1 cellular context compared by ENCODE assay signal in the genomic region with DNA sequence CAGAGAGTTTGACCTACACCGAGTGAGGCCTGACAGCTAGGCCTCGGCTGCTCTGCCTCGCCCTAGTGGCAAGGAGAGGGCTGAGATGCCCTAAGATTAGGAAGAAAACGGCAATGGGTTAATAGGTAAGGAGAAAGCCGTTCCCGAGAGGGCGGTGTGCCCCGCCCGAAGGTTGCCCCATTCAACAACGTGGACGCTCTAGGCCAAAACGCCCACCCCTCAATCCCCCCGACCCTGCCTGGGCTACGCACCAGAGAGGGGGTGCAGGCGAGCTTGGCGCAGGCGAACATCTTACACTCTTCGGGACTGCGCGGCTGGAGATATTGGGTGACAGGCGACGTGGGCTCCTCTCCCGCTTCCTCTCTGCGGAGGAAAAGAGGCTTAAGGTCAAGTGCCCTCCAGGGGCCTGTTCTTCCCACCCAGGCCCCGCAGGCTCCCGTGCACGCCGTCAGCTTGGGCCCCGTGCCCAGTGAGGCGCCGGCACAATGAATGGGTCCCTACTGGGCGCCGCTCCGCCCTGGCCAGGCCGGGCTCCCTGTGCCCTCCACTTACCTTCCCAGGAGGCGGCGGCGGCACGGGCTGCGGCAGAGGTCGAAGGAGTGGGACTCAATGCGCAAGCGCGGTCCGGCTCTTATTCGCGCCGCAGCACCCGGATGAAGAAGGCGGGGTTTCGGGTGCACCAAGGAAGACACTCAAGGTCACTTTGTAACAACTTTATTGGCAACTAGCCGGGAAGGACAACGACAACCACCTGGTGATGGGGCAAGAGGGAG.
TF ChIP-seq lines count a peak whose summit lies in the region.

ATP5MC3 (minus strand) TSS at position 607 of the 773 bp plus-strand sequence; CDS start at position 290, 317 bp downstream.

TF ChIP-seq in GM12878, 131 proteins besides CTCF, POLR2A, EP300 and RAD21 (continued from another document and continues in another):
- TF ChIP-seq, protein P1, sequence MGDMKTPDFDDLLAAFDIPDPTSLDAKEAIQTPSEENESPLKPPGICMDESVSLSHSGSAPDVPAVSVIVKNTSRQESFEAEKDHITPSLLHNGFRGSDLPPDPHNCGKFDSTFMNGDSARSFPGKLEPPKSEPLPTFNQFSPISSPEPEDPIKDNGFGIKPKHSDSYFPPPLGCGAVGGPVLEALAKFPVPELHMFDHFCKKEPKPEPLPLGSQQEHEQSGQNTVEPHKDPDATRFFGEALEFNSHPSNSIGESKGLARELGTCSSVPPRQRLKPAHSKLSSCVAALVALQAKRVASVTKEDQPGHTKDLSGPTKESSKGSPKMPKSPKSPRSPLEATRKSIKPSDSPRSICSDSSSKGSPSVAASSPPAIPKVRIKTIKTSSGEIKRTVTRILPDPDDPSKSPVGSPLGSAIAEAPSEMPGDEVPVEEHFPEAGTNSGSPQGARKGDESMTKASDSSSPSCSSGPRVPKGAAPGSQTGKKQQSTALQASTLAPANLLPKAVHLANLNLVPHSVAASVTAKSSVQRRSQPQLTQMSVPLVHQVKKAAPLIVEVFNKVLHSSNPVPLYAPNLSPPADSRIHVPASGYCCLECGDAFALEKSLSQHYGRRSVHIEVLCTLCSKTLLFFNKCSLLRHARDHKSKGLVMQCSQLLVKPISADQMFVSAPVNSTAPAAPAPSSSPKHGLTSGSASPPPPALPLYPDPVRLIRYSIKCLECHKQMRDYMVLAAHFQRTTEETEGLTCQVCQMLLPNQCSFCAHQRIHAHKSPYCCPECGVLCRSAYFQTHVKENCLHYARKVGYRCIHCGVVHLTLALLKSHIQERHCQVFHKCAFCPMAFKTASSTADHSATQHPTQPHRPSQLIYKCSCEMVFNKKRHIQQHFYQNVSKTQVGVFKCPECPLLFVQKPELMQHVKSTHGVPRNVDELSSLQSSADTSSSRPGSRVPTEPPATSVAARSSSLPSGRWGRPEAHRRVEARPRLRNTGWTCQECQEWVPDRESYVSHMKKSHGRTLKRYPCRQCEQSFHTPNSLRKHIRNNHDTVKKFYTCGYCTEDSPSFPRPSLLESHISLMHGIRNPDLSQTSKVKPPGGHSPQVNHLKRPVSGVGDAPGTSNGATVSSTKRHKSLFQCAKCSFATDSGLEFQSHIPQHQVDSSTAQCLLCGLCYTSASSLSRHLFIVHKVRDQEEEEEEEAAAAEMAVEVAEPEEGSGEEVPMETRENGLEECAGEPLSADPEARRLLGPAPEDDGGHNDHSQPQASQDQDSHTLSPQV (IDR thresholded peaks at IDR 0.05): no peak
- peak; percentile 65 for TF ChIP-seq HCFC1 (IDR thresholded peaks at IDR 0.05; ENCODE audit: low read length)
- no peak for TF ChIP-seq CUX1 (IDR thresholded peaks at IDR 0.05; ENCODE audit: insufficient replicate concordance, low read depth, low read length)
- peak; percentile 74 for TF ChIP-seq RUNX3 (IDR thresholded peaks at IDR 0.05; ENCODE audit: low read length)
- peak; percentile 99 for TF ChIP-seq NR2F1 (conservative IDR thresholded peaks at IDR 0.05)
- TF ChIP-seq TAF1 (IDR thresholded peaks at IDR 0.05; ENCODE audit: borderline replicate concordance, low read depth, low read length): peak; percentile 85
- no peak for TF ChIP-seq RFX5 (IDR thresholded peaks at IDR 0.05; ENCODE audit: low read depth, low read length)
- peak; percentile 68 for TF ChIP-seq KLF5 (IDR thresholded peaks at IDR 0.05; ENCODE audit: partially characterized antibody)
- TF ChIP-seq CBX5 (IDR thresholded peaks at IDR 0.05; ENCODE audit: low read depth): 0 out of 2 replicates have a peak, but pooled peaks have one; percentile 77
- TF ChIP-seq NFXL1 (IDR thresholded peaks at IDR 0.05; ENCODE audit: borderline replicate concordance): no peak
- no peak for TF ChIP-seq ASH2L (IDR thresholded peaks at IDR 0.05; ENCODE audit: borderline replicate concordance, low read depth)
- TF ChIP-seq BMI1 (IDR thresholded peaks at IDR 0.05; ENCODE audit: borderline replicate concordance): no peak
- TF ChIP-seq, protein P2, sequence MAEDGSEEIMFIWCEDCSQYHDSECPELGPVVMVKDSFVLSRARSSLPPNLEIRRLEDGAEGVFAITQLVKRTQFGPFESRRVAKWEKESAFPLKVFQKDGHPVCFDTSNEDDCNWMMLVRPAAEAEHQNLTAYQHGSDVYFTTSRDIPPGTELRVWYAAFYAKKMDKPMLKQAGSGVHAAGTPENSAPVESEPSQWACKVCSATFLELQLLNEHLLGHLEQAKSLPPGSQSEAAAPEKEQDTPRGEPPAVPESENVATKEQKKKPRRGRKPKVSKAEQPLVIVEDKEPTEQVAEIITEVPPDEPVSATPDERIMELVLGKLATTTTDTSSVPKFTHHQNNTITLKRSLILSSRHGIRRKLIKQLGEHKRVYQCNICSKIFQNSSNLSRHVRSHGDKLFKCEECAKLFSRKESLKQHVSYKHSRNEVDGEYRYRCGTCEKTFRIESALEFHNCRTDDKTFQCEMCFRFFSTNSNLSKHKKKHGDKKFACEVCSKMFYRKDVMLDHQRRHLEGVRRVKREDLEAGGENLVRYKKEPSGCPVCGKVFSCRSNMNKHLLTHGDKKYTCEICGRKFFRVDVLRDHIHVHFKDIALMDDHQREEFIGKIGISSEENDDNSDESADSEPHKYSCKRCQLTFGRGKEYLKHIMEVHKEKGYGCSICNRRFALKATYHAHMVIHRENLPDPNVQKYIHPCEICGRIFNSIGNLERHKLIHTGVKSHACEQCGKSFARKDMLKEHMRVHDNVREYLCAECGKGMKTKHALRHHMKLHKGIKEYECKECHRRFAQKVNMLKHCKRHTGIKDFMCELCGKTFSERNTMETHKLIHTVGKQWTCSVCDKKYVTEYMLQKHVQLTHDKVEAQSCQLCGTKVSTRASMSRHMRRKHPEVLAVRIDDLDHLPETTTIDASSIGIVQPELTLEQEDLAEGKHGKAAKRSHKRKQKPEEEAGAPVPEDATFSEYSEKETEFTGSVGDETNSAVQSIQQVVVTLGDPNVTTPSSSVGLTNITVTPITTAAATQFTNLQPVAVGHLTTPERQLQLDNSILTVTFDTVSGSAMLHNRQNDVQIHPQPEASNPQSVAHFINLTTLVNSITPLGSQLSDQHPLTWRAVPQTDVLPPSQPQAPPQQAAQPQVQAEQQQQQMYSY (CRISPR knock-in tag; IDR thresholded peaks at IDR 0.05): no peak
- no peak for TF ChIP-seq ZNF622 (IDR thresholded peaks at IDR 0.05)
- no peak for TF ChIP-seq SREBF1 (IDR thresholded peaks at IDR 0.05; ENCODE audit: low read length)
- TF ChIP-seq MEF2B (IDR thresholded peaks at IDR 0.05; ENCODE audit: partially characterized antibody, poor library complexity, severe bottlenecking): peak; percentile 2
- TF ChIP-seq IKZF1 (conservative IDR thresholded peaks at IDR 0.05): peak; percentile 50
- peak; percentile 68; the same call in 1 of the 2 replicates for TF ChIP-seq CREB1 (IDR thresholded peaks at IDR 0.05; ENCODE audit: low read depth)
- no peak for TF ChIP-seq PAX8 (IDR thresholded peaks at IDR 0.05)
- TF ChIP-seq CHD4 (IDR thresholded peaks at IDR 0.05): no peak
- TF ChIP-seq, protein P3, sequence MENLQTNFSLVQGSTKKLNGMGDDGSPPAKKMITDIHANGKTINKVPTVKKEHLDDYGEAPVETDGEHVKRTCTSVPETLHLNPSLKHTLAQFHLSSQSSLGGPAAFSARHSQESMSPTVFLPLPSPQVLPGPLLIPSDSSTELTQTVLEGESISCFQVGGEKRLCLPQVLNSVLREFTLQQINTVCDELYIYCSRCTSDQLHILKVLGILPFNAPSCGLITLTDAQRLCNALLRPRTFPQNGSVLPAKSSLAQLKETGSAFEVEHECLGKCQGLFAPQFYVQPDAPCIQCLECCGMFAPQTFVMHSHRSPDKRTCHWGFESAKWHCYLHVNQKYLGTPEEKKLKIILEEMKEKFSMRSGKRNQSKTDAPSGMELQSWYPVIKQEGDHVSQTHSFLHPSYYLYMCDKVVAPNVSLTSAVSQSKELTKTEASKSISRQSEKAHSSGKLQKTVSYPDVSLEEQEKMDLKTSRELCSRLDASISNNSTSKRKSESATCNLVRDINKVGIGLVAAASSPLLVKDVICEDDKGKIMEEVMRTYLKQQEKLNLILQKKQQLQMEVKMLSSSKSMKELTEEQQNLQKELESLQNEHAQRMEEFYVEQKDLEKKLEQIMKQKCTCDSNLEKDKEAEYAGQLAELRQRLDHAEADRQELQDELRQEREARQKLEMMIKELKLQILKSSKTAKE (IDR thresholded peaks at IDR 0.05; ENCODE audit: low read depth, poor library complexity, severe bottlenecking): no peak
- TF ChIP-seq RCOR1 (conservative IDR thresholded peaks at IDR 0.05; ENCODE audit: low read depth, low read length): no peak
- TF ChIP-seq NFYA (IDR thresholded peaks at IDR 0.05; ENCODE audit: borderline replicate concordance, low read depth, low read length): no peak
- peak; percentile 21; the same call in 1 of the 2 replicates for TF ChIP-seq ATF2 (IDR thresholded peaks at IDR 0.05; ENCODE audit: low read length)
- no peak for TF ChIP-seq BCL11A (IDR thresholded peaks at IDR 0.05; ENCODE audit: low read depth, low read length)
- TF ChIP-seq SMC3 (IDR thresholded peaks at IDR 0.05; ENCODE audit: borderline replicate concordance, low read length): no peak
- no peak for TF ChIP-seq YBX1 (IDR thresholded peaks at IDR 0.05)
- TF ChIP-seq FOS (IDR thresholded peaks at IDR 0.05; ENCODE audit: borderline replicate concordance, extremely low read depth, insufficient read length): no peak
- peak; percentile 68; the same call in 1 of the 2 replicates for TF ChIP-seq ATF7 (IDR thresholded peaks at IDR 0.05; ENCODE audit: low read depth)
- no peak for TF ChIP-seq HDAC6 (IDR thresholded peaks at IDR 0.05; ENCODE audit: unreplicated experiment)
- no peak for TF ChIP-seq BACH1 (IDR thresholded peaks at IDR 0.05; ENCODE audit: borderline replicate concordance)
- TF ChIP-seq FOXM1 (IDR thresholded peaks at IDR 0.05; ENCODE audit: low read depth, low read length): no peak; the same call in 1 of the 2 replicates
- TF ChIP-seq, protein P4, sequence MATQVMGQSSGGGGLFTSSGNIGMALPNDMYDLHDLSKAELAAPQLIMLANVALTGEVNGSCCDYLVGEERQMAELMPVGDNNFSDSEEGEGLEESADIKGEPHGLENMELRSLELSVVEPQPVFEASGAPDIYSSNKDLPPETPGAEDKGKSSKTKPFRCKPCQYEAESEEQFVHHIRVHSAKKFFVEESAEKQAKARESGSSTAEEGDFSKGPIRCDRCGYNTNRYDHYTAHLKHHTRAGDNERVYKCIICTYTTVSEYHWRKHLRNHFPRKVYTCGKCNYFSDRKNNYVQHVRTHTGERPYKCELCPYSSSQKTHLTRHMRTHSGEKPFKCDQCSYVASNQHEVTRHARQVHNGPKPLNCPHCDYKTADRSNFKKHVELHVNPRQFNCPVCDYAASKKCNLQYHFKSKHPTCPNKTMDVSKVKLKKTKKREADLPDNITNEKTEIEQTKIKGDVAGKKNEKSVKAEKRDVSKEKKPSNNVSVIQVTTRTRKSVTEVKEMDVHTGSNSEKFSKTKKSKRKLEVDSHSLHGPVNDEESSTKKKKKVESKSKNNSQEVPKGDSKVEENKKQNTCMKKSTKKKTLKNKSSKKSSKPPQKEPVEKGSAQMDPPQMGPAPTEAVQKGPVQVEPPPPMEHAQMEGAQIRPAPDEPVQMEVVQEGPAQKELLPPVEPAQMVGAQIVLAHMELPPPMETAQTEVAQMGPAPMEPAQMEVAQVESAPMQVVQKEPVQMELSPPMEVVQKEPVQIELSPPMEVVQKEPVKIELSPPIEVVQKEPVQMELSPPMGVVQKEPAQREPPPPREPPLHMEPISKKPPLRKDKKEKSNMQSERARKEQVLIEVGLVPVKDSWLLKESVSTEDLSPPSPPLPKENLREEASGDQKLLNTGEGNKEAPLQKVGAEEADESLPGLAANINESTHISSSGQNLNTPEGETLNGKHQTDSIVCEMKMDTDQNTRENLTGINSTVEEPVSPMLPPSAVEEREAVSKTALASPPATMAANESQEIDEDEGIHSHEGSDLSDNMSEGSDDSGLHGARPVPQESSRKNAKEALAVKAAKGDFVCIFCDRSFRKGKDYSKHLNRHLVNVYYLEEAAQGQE (IDR thresholded peaks at IDR 0.05; ENCODE audit: low read depth, low read length): no peak
- TF ChIP-seq JUNB (IDR thresholded peaks at IDR 0.05): no peak; the same call in 1 of the 2 replicates
- no peak for TF ChIP-seq RBBP5 (conservative IDR thresholded peaks at IDR 0.05)
- TF ChIP-seq, protein P5, sequence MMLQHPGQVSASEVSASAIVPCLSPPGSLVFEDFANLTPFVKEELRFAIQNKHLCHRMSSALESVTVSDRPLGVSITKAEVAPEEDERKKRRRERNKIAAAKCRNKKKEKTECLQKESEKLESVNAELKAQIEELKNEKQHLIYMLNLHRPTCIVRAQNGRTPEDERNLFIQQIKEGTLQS (IDR thresholded peaks at IDR 0.05; ENCODE audit: borderline replicate concordance, extremely low read depth, low read depth, low read length): 0 out of 2 replicates have a peak, but pooled peaks have one; percentile 30
